8 cellular contexts compared by ENCODE assay signal in genomic region chr12:53499261-53500118, GRCh38. TPM values are rescaled to one million over a fixed set of nuclear protein-coding genes. Genes with fewer than 3 reads are reported as not detected.
A peak's percentile ranks its signal among the peaks of the same experiment; 100 is the strongest.
DNase-seq lines count a peak whose midpoint lies in the region; ATAC-seq and TF ChIP-seq lines count a peak whose summit lies in the region.

Gene MAP3K12 (minus strand): TSS chr12:53499458. CDS start chr12:53487391, 12,067 bp downstream.

- intact Hi-C loops in activated CD4-positive, alpha-beta memory T cell treated with anti-CD3 and anti-CD28 coated beads for 36 hours (cut with micrococcal nuclease), result loop anchor here (1.0 kb wide), 6 partner anchors 48 to 228 kb away; partner anchors contain the start of genes ATP5MC2, CALCOCO1 and PRR13

- no peaks in the 10 kb centered on the region for H3K36me3 Mint-ChIP-seq in activated CD4-positive, alpha-beta memory T cell treated with anti-CD3 and anti-CD28 coated beads for 36 hours

- TF ChIP-seq RAD21 in liver (IDR thresholded peaks at IDR 0.05), result no peak

- H3K9me3 Mint-ChIP-seq in activated CD4-positive, alpha-beta memory T cell treated with anti-CD3 and anti-CD28 coated beads for 36 hours, result no peaks in the 10 kb centered on the region

- DNase-seq in NCI-H1930 (lab: John Stamatoyannopoulos, UW) (peak; percentile 41 to 72), dermis blood vessel endothelial cell (peak; percentile 40)
- DNase-seq in activated CD4-positive, alpha-beta memory T cell treated with anti-CD3 and anti-CD28 coated beads for 36 hours, result peak; percentile 79
- peak; percentile 63 for DNase-seq in stimulated activated CD4-positive, alpha-beta T cell treated with anti-CD3 and anti-CD28 coated beads, Interleukin-4, amount 100 ng/mL, for 24 hours

- H3K27ac Mint-ChIP-seq in activated CD4-positive, alpha-beta memory T cell treated with anti-CD3 and anti-CD28 coated beads for 36 hours, result peak within 1 kb of the TSS; percentile 93

- POLR2A ChIA-PET in activated CD4-positive, alpha-beta memory T cell treated with anti-CD3 and anti-CD28 coated beads for 36 hours (lab: Charles Lee), result interaction anchor here (0.6 to 2.2 kb wide), 9 partner anchors 8 to 177 kb away, joined by 3 to 11 read pairs (median 5); partner anchors contain the start of genes AAAS and SP1

- 3% methylated on average over 52 of the region's 52 CpGs for WGBS in liver

- H3K27ac ChIP-seq in liver (ENCODE audit: low read depth in 1 of 2, low read length in 2 of 2), result peak within 1 kb of the TSS; percentile 98 to 99

- ATAC-seq in HG03039 (IDR thresholded peaks at IDR 0.05; ENCODE audit: unreplicated experiment) (no peak), HG02840 (IDR thresholded peaks at IDR 0.05; ENCODE audit: low FRiP score, unreplicated experiment) (no peak)

- CTCF ChIA-PET in activated CD4-positive, alpha-beta memory T cell treated with anti-CD3 and anti-CD28 coated beads for 36 hours (lab: Charles Lee), result interaction anchor here (0.9 to 3.7 kb wide), 5 partner anchors 9 to 147 kb away, joined by 3 to 20 read pairs (median 4); partner anchors contain the start of gene NPFF

- H3K4me3 ChIP-seq in liver (ENCODE audit: low read depth in 1 of 3, low read length in 3 of 3), result peak within 1 kb of the TSS; percentile 46 to 91 (median 80)

- no peak for TF ChIP-seq CTCF in liver (IDR thresholded peaks at IDR 0.05; ENCODE audit: low read depth, low read length, missing input control)

- no peaks in the 10 kb centered on the region for H3K27me3 ChIP-seq in liver (ENCODE audit: control insufficient read depth in 4 of 4, insufficient read depth in 4 of 4, low read length in 3 of 4)

- H3K9ac ChIP-seq in ES-I3 (ENCODE audit: low read depth, low read length) (peak within 1 kb of the TSS; percentile 64), liver (ENCODE audit: low read depth in 1 of 2, low read length in 2 of 2) (peak within 1 kb of the TSS; percentile 92 to 100)

- H3K4me1 Mint-ChIP-seq in activated CD4-positive, alpha-beta memory T cell treated with anti-CD3 and anti-CD28 coated beads for 36 hours (ENCODE audit: low read depth), result peaks cover 36% of the 10 kb centered on the region

- H3K27me3 Mint-ChIP-seq in activated CD4-positive, alpha-beta memory T cell treated with anti-CD3 and anti-CD28 coated beads for 36 hours, result no peaks in the 10 kb centered on the region

- H3K36me3 ChIP-seq in ES-I3 (ENCODE audit: insufficient read depth, low read length), result no peaks in the 10 kb centered on the region
- H3K36me3 ChIP-seq in liver (ENCODE audit: control insufficient read depth in 4 of 4, insufficient read depth in 3 of 4, low read depth in 1 of 4, low read length in 3 of 4), result peaks cover 0 to 2% (median 0%) of the 10 kb centered on the region in 4 donors

- peak within 1 kb of the TSS; percentile 84 for H3K4me3 Mint-ChIP-seq in activated CD4-positive, alpha-beta memory T cell treated with anti-CD3 and anti-CD28 coated beads for 36 hours

- H3K9me3 ChIP-seq in ES-I3 (ENCODE audit: control insufficient read depth, insufficient read depth, low read length) (no peaks in the 10 kb centered on the region), liver (ENCODE audit: control insufficient read depth in 4 of 4, low read length in 3 of 4) (no peaks in the 10 kb centered on the region)

- peaks cover 24% of the 10 kb centered on the region for H3K4me1 ChIP-seq in ES-I3 (ENCODE audit: insufficient read depth, low read length)
- H3K4me1 ChIP-seq in liver (ENCODE audit: control insufficient read depth in 4 of 4, insufficient read depth in 4 of 4, low read length in 3 of 4), result peaks cover 5 to 37% (median 21%) of the 10 kb centered on the region in 4 donors

TF ChIP-seq in liver, 16 proteins besides CTCF, POLR2A, EP300 and RAD21:
- TF ChIP-seq YY1 (IDR thresholded peaks at IDR 0.05) (no peak), MAX (IDR thresholded peaks at IDR 0.05) (no peak), NR2F2 (IDR thresholded peaks at IDR 0.05) (no peak), FOXA2 (IDR thresholded peaks at IDR 0.05) (no peak), RXRA (IDR thresholded peaks at IDR 0.05) (no peak), JUND (IDR thresholded peaks at IDR 0.05) (no peak), HNF4A (conservative IDR thresholded peaks at IDR 0.05) (no peak), ZBTB33 (IDR thresholded peaks at IDR 0.05) (no peak), SP1 (IDR thresholded peaks at IDR 0.05) (no peak), EGR1 (IDR thresholded peaks at IDR 0.05; ENCODE audit: low read depth in 2 of 2) (no peak)

RNA-seq across cellular contexts. Expression of gene MAP3K12, which starts in this region (rescaled TPM):
- total RNA-seq in activated CD4-positive, alpha-beta memory T cell treated with anti-CD3 and anti-CD28 coated beads for 36 hours, result 10 to 100 TPM; 13.0 to 14.7 TPM
- total RNA-seq in dermis blood vessel endothelial cell, result 13.6 and 19.1 TPM in 2 replicates
- total RNA-seq in liver, result 1 to 10 TPM; 1.5 to 2.4 TPM
- 1 to 10 TPM in 1 of 2 donors, under 1 TPM in 1; 0.53 to 1.4 TPM for polyA plus RNA-seq in liver
